In genomic region chr1:246689409-246689997, GRCh38 we compare ENCODE assay signal across 7 cellular contexts. TPM values are rescaled to one million over a fixed set of nuclear protein-coding genes. Genes with fewer than 3 reads are reported as not detected.
A peak's percentile ranks its signal among the peaks of the same experiment; 100 is the strongest.
DNase-seq lines count a peak whose midpoint lies in the region; ATAC-seq and TF ChIP-seq lines count a peak whose summit lies in the region.

No MANE protein-coding gene starts in this region.

- H3K27me3 ChIP-seq in HAP-1 (ENCODE audit: low read depth), result no peaks in the 10 kb centered on the region
- H3K27me3 ChIP-seq in Loucy (ENCODE audit: insufficient read depth, low read length, poor library complexity, severe bottlenecking), result no peaks in the 10 kb centered on the region

- peak overlapping the region; percentile 2 for H3K4me2 ChIP-seq in Loucy (ENCODE audit: low read depth, low read length, poor library complexity, severe bottlenecking)

- H3K79me2 ChIP-seq in Loucy (ENCODE audit: insufficient read depth, low read length), result no peaks in the 10 kb centered on the region

- no peak overlapping the region for H3K9ac ChIP-seq in Loucy (ENCODE audit: low read depth, low read length, poor library complexity, severe bottlenecking)

- peak overlapping the region; percentile 23 for H3K4me3 ChIP-seq in HAP-1
- no peak overlapping the region for H3K4me3 ChIP-seq in Loucy (ENCODE audit: low read length, poor library complexity, severe bottlenecking)

- H3K36me3 ChIP-seq in HAP-1 (replicated peaks), result no peaks in the 10 kb centered on the region
- no peaks in the 10 kb centered on the region for H3K36me3 ChIP-seq in Loucy (ENCODE audit: insufficient read depth, low read length)

- peak; percentile 87 for TF ChIP-seq CTCF in GM12872 (IDR thresholded peaks at IDR 0.05; ENCODE audit: insufficient read depth, low read depth, low read length)
- TF ChIP-seq CTCF in Loucy (conservative IDR thresholded peaks at IDR 0.05; ENCODE audit: low read length), result peak; percentile 86

- no peaks in the 10 kb centered on the region for H4K20me1 ChIP-seq in Loucy (ENCODE audit: insufficient read depth, low read length, poor library complexity, severe bottlenecking)

- in situ Hi-C loops in HAP-1 (cut with MboI; ENCODE audit: low sequenced_read_pairs), result no loop called here

- DNase-seq in HAP-1 (ENCODE audit: low spot score in 2 of 2) (peak; percentile 71 to 78), RPMI7951 (ENCODE audit: low read depth) (peak; percentile 75), amniotic epithelial cell (ENCODE audit: low read depth) (peak; percentile 62), left ventricle myocardium superior (peak; percentile 65), renal cortical epithelial cell (ENCODE audit: low read depth) (peak; percentile 66)

- intact Hi-C loops in left ventricle myocardium superior (cut with micrococcal nuclease), result no loop called here

- H3F3A ChIP-seq in Loucy (ENCODE audit: low read depth), result no peaks in the 10 kb centered on the region

- H3K4me1 ChIP-seq in HAP-1 (peaks cover 4% of the 10 kb centered on the region; the same call in 1 of the 2 replicates), Loucy (ENCODE audit: insufficient read depth, low read length, poor library complexity, severe bottlenecking) (no peaks in the 10 kb centered on the region)

- ATAC-seq in left ventricle myocardium superior, result peak; percentile 91

- peak overlapping the region; percentile 62 for H2AFZ ChIP-seq in Loucy (ENCODE audit: low read length)

- H3K9me3 ChIP-seq in HAP-1 (no peaks in the 10 kb centered on the region), Loucy (ENCODE audit: insufficient read depth, low read depth, low read length) (no peaks in the 10 kb centered on the region)

- H3K9me2 ChIP-seq in Loucy (replicated peaks; ENCODE audit: low read depth, low read length), result no peaks in the 10 kb centered on the region

RNA-seq across cellular contexts. Expression of gene SCCPDH, which starts 34.7 kb away (rescaled TPM):
- total RNA-seq in RPMI7951 (2014; rRNA removed; shearing (Covaris generic)), result 25.8 and 31.8 TPM in 2 replicates
- 30.8 TPM for total RNA-seq in left ventricle myocardium superior
- total RNA-seq in renal cortical epithelial cell, result 76.4 and 92.5 TPM in 2 replicates
